ENCODE assay signal across 8 cellular contexts in the genomic region with DNA sequence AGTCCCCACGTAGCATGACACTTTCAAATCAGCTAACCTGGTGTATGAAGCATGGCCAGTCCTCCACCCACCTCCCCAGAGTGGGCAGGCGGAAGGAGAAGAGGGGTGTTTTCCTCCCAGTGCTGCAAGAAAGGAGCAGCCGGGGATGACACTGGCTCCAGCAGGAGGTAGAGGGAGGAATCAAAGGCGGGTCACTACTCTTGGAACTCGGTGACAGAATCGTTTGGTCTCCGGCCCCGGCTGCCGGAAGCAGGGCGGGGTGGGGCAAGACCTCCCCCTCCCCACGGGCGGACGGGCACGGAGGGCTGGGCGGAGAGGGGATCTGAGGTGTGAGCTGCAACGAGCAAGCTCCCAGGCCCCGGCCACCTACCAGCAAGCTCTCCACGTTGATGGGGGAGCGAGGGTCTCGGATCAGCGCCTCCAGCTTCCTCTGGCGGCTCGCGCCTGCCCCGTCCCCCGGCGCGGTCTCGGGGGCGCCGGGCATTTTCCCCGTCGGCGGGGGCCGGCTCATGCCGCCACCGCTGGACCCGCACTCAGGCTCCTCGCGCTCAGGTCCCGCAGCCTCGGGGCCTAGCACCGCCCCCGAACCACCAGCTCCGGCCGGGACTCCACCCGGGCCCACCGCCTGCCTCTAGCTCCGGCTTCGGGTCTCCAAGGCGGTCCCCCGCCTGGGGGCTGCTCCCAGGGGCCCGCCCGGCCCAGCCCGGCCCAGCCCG. TPM values are rescaled to one million over a fixed set of nuclear protein-coding genes. Genes with fewer than 3 reads are reported as not detected.
DNase-seq lines count a peak whose midpoint lies in the region; ATAC-seq and TF ChIP-seq lines count a peak whose summit lies in the region.

No MANE protein-coding gene starts in this region.

- peaks cover 39% of the 10 kb centered on the region for H3K4me1 Mint-ChIP-seq in mesothelial cell of epicardium
- peaks cover 33% of the 10 kb centered on the region for H3K4me1 Mint-ChIP-seq in stimulated activated naive CD8-positive, alpha-beta T cell treated with anti-CD3 and anti-CD28 coated beads, Interleukin-15, Interleukin-2, amounts not matched to agents 100 ng/mL and 50 ng/mL, for 24 hours (ENCODE audit: low read depth)

- peak overlapping the region; percentile 98 for H3K4me3 Mint-ChIP-seq in mesothelial cell of epicardium
- peak overlapping the region; percentile 98 for H3K4me3 Mint-ChIP-seq in stimulated activated naive CD8-positive, alpha-beta T cell treated with anti-CD3 and anti-CD28 coated beads, Interleukin-15, Interleukin-2, amounts not matched to agents 100 ng/mL and 50 ng/mL, for 24 hours

- H3K4me1 ChIP-seq in ectodermal cell (ENCODE audit: control insufficient read depth, insufficient read depth, low read length), result peaks cover 8% of the 10 kb centered on the region

- peak overlapping the region; percentile 89 for H3K27ac ChIP-seq in ectodermal cell (ENCODE audit: insufficient read depth, low read depth, low read length, poor library complexity, severe bottlenecking)

- WGBS in ectodermal cell, 2 experiments, result 0% methylated on average over 56 of the region's 56 CpGs

- no peaks in the 10 kb centered on the region for H3K9me3 Mint-ChIP-seq in mesothelial cell of epicardium
- no peaks in the 10 kb centered on the region for H3K9me3 Mint-ChIP-seq in stimulated activated naive CD8-positive, alpha-beta T cell treated with anti-CD3 and anti-CD28 coated beads, Interleukin-15, Interleukin-2, amounts not matched to agents 100 ng/mL and 50 ng/mL, for 24 hours

- H3K36me3 Mint-ChIP-seq in mesothelial cell of epicardium, result peaks cover 1% of the 10 kb centered on the region
- no peaks in the 10 kb centered on the region for H3K36me3 Mint-ChIP-seq in stimulated activated naive CD8-positive, alpha-beta T cell treated with anti-CD3 and anti-CD28 coated beads, Interleukin-15, Interleukin-2, amounts not matched to agents 100 ng/mL and 50 ng/mL, for 24 hours (ENCODE audit: low read depth)

- ATAC-seq in HG02610 (IDR thresholded peaks at IDR 0.05; ENCODE audit: unreplicated experiment), result peak; percentile 25

- no peak for TF ChIP-seq CTCF in mesothelial cell of epicardium (IDR thresholded peaks at IDR 0.05; ENCODE audit: unreplicated experiment)

- peaks cover 9% of the 10 kb centered on the region for H3K27me3 ChIP-seq in ectodermal cell (ENCODE audit: control insufficient read depth, insufficient read depth, low read length, poor library complexity, severe bottlenecking)

- peak overlapping the region; percentile 94 for H3K4me3 ChIP-seq in ectodermal cell (ENCODE audit: insufficient read depth, low read depth, low read length)

- no peaks in the 10 kb centered on the region for H3K9me3 ChIP-seq in ectodermal cell (ENCODE audit: control insufficient read depth, low read length)

- DNase-seq in NCI-H510A treated with DMSO at 0.1 percent for 48 hours (lab: John Stamatoyannopoulos, UW) (peak; percentile 58), NCI-H510A (lab: John Stamatoyannopoulos, UW) (no peak), NCI-H146 (lab: John Stamatoyannopoulos, UW) (peak; percentile 79), mesothelial cell of epicardium (ENCODE audit: low spot score in 2 of 2, unreplicated experiment in 2 of 2) (peak; percentile 31 to 61)
- DNase-seq in activated CD4-positive, alpha-beta T cell treated with anti-CD3 and anti-CD28 coated beads, Interleukin-2, amount 50 U/mL, for 1 hour, result peak; percentile 7

- H3K27me3 Mint-ChIP-seq in mesothelial cell of epicardium (ENCODE audit: low read depth), result no peaks in the 10 kb centered on the region
- no peaks in the 10 kb centered on the region for H3K27me3 Mint-ChIP-seq in stimulated activated naive CD8-positive, alpha-beta T cell treated with anti-CD3 and anti-CD28 coated beads, Interleukin-15, Interleukin-2, amounts not matched to agents 100 ng/mL and 50 ng/mL, for 24 hours

- H3K27ac Mint-ChIP-seq in mesothelial cell of epicardium, result peak overlapping the region; percentile 98
- H3K27ac Mint-ChIP-seq in stimulated activated naive CD8-positive, alpha-beta T cell treated with anti-CD3 and anti-CD28 coated beads, Interleukin-15, Interleukin-2, amounts not matched to agents 100 ng/mL and 50 ng/mL, for 24 hours, result peak overlapping the region; percentile 93

- H3K36me3 ChIP-seq in ectodermal cell (ENCODE audit: control insufficient read depth, insufficient read depth, low read length), result no peaks in the 10 kb centered on the region

RNA-seq across cellular contexts. Expression of gene ROCK2, which starts 0.7 kb away (rescaled TPM):
- polyA plus RNA-seq in ectodermal cell (2013, experiment 1 of 4), result 22.1 TPM
- 23.4 TPM for polyA plus RNA-seq in ectodermal cell (2013, experiment 2 of 4)
- 19.9 TPM for polyA plus RNA-seq in ectodermal cell (2013, experiment 3 of 4)
- polyA plus RNA-seq in ectodermal cell (2013, experiment 4 of 4), result 22.3 TPM
- total RNA-seq in mesothelial cell of epicardium, result 37.5 to 46.3 TPM (median 45.4 TPM) in 3 replicates
